15 cellular contexts compared by ENCODE assay signal in genomic region chr3:38992117-38992779, GRCh38. TPM values are rescaled to one million over a fixed set of nuclear protein-coding genes. Genes with fewer than 3 reads are reported as not detected.
DNase-seq lines count a peak whose midpoint lies in the region; FAIRE-seq and TF ChIP-seq lines count a peak whose summit lies in the region.
"Had no signal": no experiment of that assay in that cellular context is flagged by ENCODE, and none has a peak within 500 bp of the region (broad histone marks: within the 10 kb centered on the region; RNA-seq: fewer than 3 reads in every experiment).

No MANE protein-coding gene starts in this region.

- H2AFZ ChIP-seq in endothelial cell of umbilical vein (ENCODE audit: low read depth, low read length), result no peak overlapping the region

- H3K79me2 ChIP-seq in endothelial cell of umbilical vein (ENCODE audit: control insufficient read depth, insufficient read depth, low read length), result no peaks in the 10 kb centered on the region

- no peaks in the 10 kb centered on the region for H4K20me1 ChIP-seq in endothelial cell of umbilical vein (replicated peaks; ENCODE audit: control insufficient read depth, extremely low read depth, insufficient read depth, low read length)

- H3K9me1 ChIP-seq in endothelial cell of umbilical vein (replicated peaks; ENCODE audit: control insufficient read depth, extremely low read depth, insufficient read depth, low read length), result no peaks in the 10 kb centered on the region

- peak; percentile 91 for DNase-seq in EH (ENCODE audit: low read depth)
- peak; percentile 49 for DNase-seq in RCC 7860 (ENCODE audit: low spot score)
- peak; percentile 41 for DNase-seq in endothelial cell of umbilical vein (ENCODE audit: low read depth, low spot score)
- peak; percentile 68 for DNase-seq in non-pigmented ciliary epithelial cell (ENCODE audit: low read depth)
- no peak for DNase-seq in NCI-H2227 treated with DMSO at 0.1 percent for 48 hours (lab: John Stamatoyannopoulos, UW)
- DNase-seq in HAP-1 (ENCODE audit: low spot score in 2 of 2), result no peak
- no peak for DNase-seq in GM13977 (ENCODE audit: low spot score)
- no peak for DNase-seq in LoVo (ENCODE audit: low spot score)
- DNase-seq: activated B cell treated with CpG ODN at 0.5 μM for 24 hours; activated T-cell treated with anti-CD3 and anti-CD28 coated beads, Interleukin-2, amount 50 U/mL, for 72 hours; left lung; NCI-H446 treated with DMSO at 0.1 percent for 48 hours had no signal

- FAIRE-seq in RCC 7860 (lab: Jason Lieb, UNC) (no peak), endothelial cell of umbilical vein (lab: Jason Lieb, UNC) (peak; percentile 84)
- FAIRE-seq: D721Med, GM19239 had no signal

- intact Hi-C loops in endothelial cell of umbilical vein (cut with micrococcal nuclease), result no loop called here

- peaks cover 21% of the 10 kb centered on the region for H3K4me1 ChIP-seq in endothelial cell of umbilical vein (ENCODE audit: control insufficient read depth, extremely low read depth, insufficient read depth, low read length)
- no peaks in the 10 kb centered on the region for H3K4me1 ChIP-seq in HAP-1
- H3K4me1 ChIP-seq: left lung had no signal

- no peak for TF ChIP-seq CTCF in endothelial cell of umbilical vein (IDR thresholded peaks at IDR 0.05; ENCODE audit: extremely low read depth in 1 of 2, insufficient read depth in 1 of 2, low read depth in 1 of 2, low read length in 2 of 2)
- TF ChIP-seq CTCF in GM13977 (IDR thresholded peaks at IDR 0.05; ENCODE audit: extremely low read depth, insufficient read depth, missing control alignments), result no peak

- no peaks in the 10 kb centered on the region for H3K36me3 ChIP-seq in endothelial cell of umbilical vein (ENCODE audit: control insufficient read depth in 2 of 2, extremely low read depth in 1 of 2, insufficient read depth in 2 of 2, low read length in 2 of 2)
- H3K36me3 ChIP-seq in HAP-1 (replicated peaks), result no peaks in the 10 kb centered on the region
- H3K36me3 ChIP-seq: left lung, neutrophil had no signal

- H3K27ac ChIP-seq in endothelial cell of umbilical vein (ENCODE audit: insufficient read depth, low read depth, low read length), result no peak overlapping the region
- H3K27ac ChIP-seq: left lung, neutrophil had no signal

- no peaks in the 10 kb centered on the region for H3K9me3 ChIP-seq in endothelial cell of umbilical vein (replicated peaks; ENCODE audit: control insufficient read depth, insufficient read depth, low read length)
- no peaks in the 10 kb centered on the region for H3K9me3 ChIP-seq in HAP-1
- H3K9me3 ChIP-seq: left lung, neutrophil had no signal

- in situ Hi-C loops in HAP-1 (cut with MboI; ENCODE audit: low sequenced_read_pairs), result loop anchor here (25.0 kb wide), 1 partner anchor 455 kb away; no protein-coding TSS in a partner anchor
- in situ Hi-C loops in GM13977 (cut with MboI; ENCODE audit: low pct_unique_long_range_greater_than_20kb, low sequenced_read_pairs, unreplicated experiment), result no loop called here

- TF ChIP-seq POLR2A in endothelial cell of umbilical vein (IDR thresholded peaks at IDR 0.05; ENCODE audit: low read depth, low read length), result no peak

- H3K4me3 ChIP-seq in endothelial cell of umbilical vein (replicated peaks in 1 of 3; ENCODE audit: insufficient read depth in 1 of 3, low read depth in 1 of 3, low read length in 3 of 3) (no peak overlapping the region), HAP-1 (no peak overlapping the region)
- H3K4me3 ChIP-seq: left lung had no signal

- dilution Hi-C loops in endothelial cell of umbilical vein (cut with MboI; ENCODE audit: extremely low pct_ligation_motif_present, low sequenced_read_pairs), result no loop called here

- no TSS peak for BruUV-seq in endothelial cell of umbilical vein (replicated peaks; lab: Mats Ljungman, UMichigan)

- H3K9ac ChIP-seq in endothelial cell of umbilical vein (replicated peaks; ENCODE audit: extremely low read depth, insufficient read depth, low read length), result no peak overlapping the region

- no peak overlapping the region for H3K4me2 ChIP-seq in endothelial cell of umbilical vein (ENCODE audit: insufficient read depth, low read length)

- H3K27me3 ChIP-seq in endothelial cell of umbilical vein (ENCODE audit: control insufficient read depth in 2 of 2, insufficient read depth in 2 of 2, low read length in 2 of 2) (no peaks in the 10 kb centered on the region), HAP-1 (ENCODE audit: low read depth) (peaks cover 6% of the 10 kb centered on the region; the same call in 1 of the 2 replicates)
- H3K27me3 ChIP-seq: left lung, neutrophil had no signal

- POLR2A ChIA-PET in endothelial cell of umbilical vein (lab: Charles Lee), result no interaction called here

- CTCF ChIA-PET in endothelial cell of umbilical vein (lab: Charles Lee), result interaction anchor here (0.7 to 3.1 kb wide), 9 partner anchors 8 to 325 kb away, joined by 3 to 16 read pairs (median 3); no protein-coding TSS in a partner anchor

TF ChIP-seq in endothelial cell of umbilical vein, 7 proteins besides CTCF, POLR2A, EP300 and RAD21:
- no peak for TF ChIP-seq MAX (IDR thresholded peaks at IDR 0.05; ENCODE audit: insufficient read depth, insufficient read length)
- TF ChIP-seq GATA2 (IDR thresholded peaks at IDR 0.05; ENCODE audit: insufficient read depth, insufficient read length, low read depth, low read length), result peak; percentile 73
- no peak for TF ChIP-seq EZH2 (IDR thresholded peaks at IDR 0.05; ENCODE audit: borderline replicate concordance, low read depth, low read length, severe bottlenecking)
- peak; percentile 58 for TF ChIP-seq JUN (IDR thresholded peaks at IDR 0.05; ENCODE audit: borderline replicate concordance, insufficient read depth, insufficient read length, low read depth)
- peak; percentile 53 for TF ChIP-seq POLR2AphosphoS5 (IDR thresholded peaks at IDR 0.05; ENCODE audit: insufficient read depth, low read depth, low read length)
- peak; percentile 96 for TF ChIP-seq FOS (IDR thresholded peaks at IDR 0.05; ENCODE audit: borderline replicate concordance, insufficient read depth, low read length)
- TF ChIP-seq MYC (IDR thresholded peaks at IDR 0.05; ENCODE audit: low read depth, low read length), result no peak

RNA-seq across cellular contexts. Expression of gene SCN11A, which starts 59.5 kb away (rescaled TPM):
- total RNA-seq in endothelial cell of umbilical vein, result 0.07 TPM in 1 of 2 replicates, not detected in the other
- 0.05 and 0.06 TPM in 2 replicates for polyA plus RNA-seq in endothelial cell of umbilical vein
- polyA plus RNA-seq in endothelial cell of umbilical vein (2011; cell fraction: cytosol; rRNA removed), result 0.01 TPM in 1 of 2 replicates, not detected in the other
- 0.36 and 0.50 TPM in 2 replicates for polyA plus RNA-seq in endothelial cell of umbilical vein (2011; cell fraction: nucleus; rRNA removed)
- 0.04 TPM in 1 of 2 replicates, not detected in the other for polyA plus RNA-seq in endothelial cell of umbilical vein (2012)
- 0.04 and 0.10 TPM in 2 replicates for polyA minus RNA-seq in endothelial cell of umbilical vein
- polyA minus RNA-seq in endothelial cell of umbilical vein (2011; cell fraction: cytosol; rRNA and poly(A)+ RNA removed), result not detected
- polyA minus RNA-seq in endothelial cell of umbilical vein (2011; cell fraction: nucleus; rRNA and poly(A)+ RNA removed), result 0.19 TPM in 2 replicates

RNA-seq across cellular contexts. Expression of gene WDR48, which starts 59.6 kb away (rescaled TPM):
- total RNA-seq in endothelial cell of umbilical vein, result 25.3 and 31.2 TPM in 2 replicates
- polyA plus RNA-seq in endothelial cell of umbilical vein, result 11.5 and 13.7 TPM in 2 replicates
- 12.0 and 12.2 TPM in 2 replicates for polyA plus RNA-seq in endothelial cell of umbilical vein (2011; cell fraction: cytosol; rRNA removed)
- 28.9 and 33.9 TPM in 2 replicates for polyA plus RNA-seq in endothelial cell of umbilical vein (2011; cell fraction: nucleus; rRNA removed)
- 19.0 and 25.6 TPM in 2 replicates for polyA plus RNA-seq in endothelial cell of umbilical vein (2012)
- 23.7 and 39.7 TPM in 2 replicates for polyA minus RNA-seq in endothelial cell of umbilical vein
- 18.0 TPM for polyA minus RNA-seq in endothelial cell of umbilical vein (2011; cell fraction: cytosol; rRNA and poly(A)+ RNA removed)
- polyA minus RNA-seq in endothelial cell of umbilical vein (2011; cell fraction: nucleus; rRNA and poly(A)+ RNA removed), result 27.3 and 32.9 TPM in 2 replicates

Comparison
In these comparisons a context has a peak if more than half of its experiments do, and no peak if none do; other contexts are left out.
1. DNase-seq: peak in EH (single experiment), RCC 7860 (single experiment), endothelial cell of umbilical vein (single experiment) and non-pigmented ciliary epithelial cell (single experiment); none in NCI-H2227 treated with DMSO at 0.1 percent for 48 hours (single experiment), HAP-1 (0 of 2), GM13977 (single experiment) and LoVo (single experiment).